11 cellular contexts compared by ENCODE assay signal in genomic region chr5:136364307-136364706, GRCh38. TPM values are rescaled to one million over a fixed set of nuclear protein-coding genes. Genes with fewer than 3 reads are reported as not detected.
A peak's percentile ranks its signal among the peaks of the same experiment; 100 is the strongest.
DNase-seq lines count a peak whose midpoint lies in the region; ATAC-seq, FAIRE-seq and TF ChIP-seq lines count a peak whose summit lies in the region.
"Had no signal": no experiment of that assay in that cellular context is flagged by ENCODE, and none has a peak within 500 bp of the region (broad histone marks: within the 10 kb centered on the region; RNA-seq: fewer than 3 reads in every experiment).

No MANE protein-coding gene starts in this region.

- DNase-seq in cardiac muscle cell (ENCODE audit: low read depth in 1 of 2, low spot score in 1 of 2) (no peak), left cardiac atrium (no peak), NCI-H345 treated with DMSO at 0.1 percent for 48 hours (lab: John Stamatoyannopoulos, UW; ENCODE audit: unreplicated experiment) (peak; percentile 21), endothelial cell of umbilical vein (ENCODE audit: low read depth, low spot score) (no peak), CD1c-positive myeloid dendritic cell (ENCODE audit: extremely low spot score) (no peak), NCI-H2196 treated with DMSO at 0.1 percent for 48 hours (lab: John Stamatoyannopoulos, UW; ENCODE audit: unreplicated experiment) (no peak), KG1 (lab: John Stamatoyannopoulos, UW) (no peak), NCI-H187 (lab: John Stamatoyannopoulos, UW) (no peak)
- DNase-seq: CD4-positive, alpha-beta memory T cell had no signal

- H3K4me1 ChIP-seq in cardiac muscle cell (ENCODE audit: low read depth): no peaks in the 10 kb centered on the region
- H3K4me1 ChIP-seq in endothelial cell of umbilical vein (ENCODE audit: control insufficient read depth, extremely low read depth, insufficient read depth, low read length): no peaks in the 10 kb centered on the region
- H3K4me1 ChIP-seq: ascending aorta, SJSA1 had no signal

- H2AFZ ChIP-seq in endothelial cell of umbilical vein (ENCODE audit: low read depth, low read length): no peak overlapping the region

- no TSS peak for BruUV-seq in endothelial cell of umbilical vein (replicated peaks; lab: Mats Ljungman, UMichigan)

- CTCF ChIA-PET in endothelial cell of umbilical vein (lab: Charles Lee): interaction anchor here (1.1 to 5.6 kb wide), 12 partner anchors 10 to 408 kb away, joined by 3 to 84 read pairs (median 6); no protein-coding TSS in a partner anchor

- no peak overlapping the region for H3K27ac ChIP-seq in cardiac muscle cell
- H3K27ac ChIP-seq in endothelial cell of umbilical vein (ENCODE audit: insufficient read depth, low read depth, low read length): no peak overlapping the region
- H3K27ac ChIP-seq: ascending aorta, SJSA1 had no signal

- FAIRE-seq in endothelial cell of umbilical vein (lab: Jason Lieb, UNC): peak; percentile 70

- dilution Hi-C loops in endothelial cell of umbilical vein (cut with MboI; ENCODE audit: extremely low pct_ligation_motif_present, low sequenced_read_pairs): no loop called here

- no peaks in the 10 kb centered on the region for H3K79me2 ChIP-seq in endothelial cell of umbilical vein (ENCODE audit: control insufficient read depth, insufficient read depth, low read length)

- H3K9ac ChIP-seq in endothelial cell of umbilical vein (replicated peaks; ENCODE audit: extremely low read depth, insufficient read depth, low read length): no peak overlapping the region

- H3K9me1 ChIP-seq in endothelial cell of umbilical vein (replicated peaks; ENCODE audit: control insufficient read depth, extremely low read depth, insufficient read depth, low read length): no peaks in the 10 kb centered on the region

- H3K27me3 ChIP-seq in cardiac muscle cell (peaks cover 10% of the 10 kb centered on the region), endothelial cell of umbilical vein (ENCODE audit: control insufficient read depth in 2 of 2, insufficient read depth in 2 of 2, low read length in 2 of 2) (peaks cover 2 to 20% of the 10 kb centered on the region in 2 experiments)
- H3K27me3 ChIP-seq: ascending aorta, SJSA1 had no signal

- H3K9me3 ChIP-seq in cardiac muscle cell (ENCODE audit: low read depth) (no peaks in the 10 kb centered on the region), endothelial cell of umbilical vein (replicated peaks; ENCODE audit: control insufficient read depth, insufficient read depth, low read length) (no peaks in the 10 kb centered on the region)
- H3K9me3 ChIP-seq: ascending aorta, SJSA1 had no signal

- H3K4me2 ChIP-seq in endothelial cell of umbilical vein (ENCODE audit: insufficient read depth, low read length): no peak overlapping the region

- no peaks in the 10 kb centered on the region for H4K20me1 ChIP-seq in endothelial cell of umbilical vein (replicated peaks; ENCODE audit: control insufficient read depth, extremely low read depth, insufficient read depth, low read length)

- no peak for TF ChIP-seq POLR2A in endothelial cell of umbilical vein (IDR thresholded peaks at IDR 0.05; ENCODE audit: low read depth, low read length)

- H3K36me3 ChIP-seq in cardiac muscle cell (no peaks in the 10 kb centered on the region), endothelial cell of umbilical vein (ENCODE audit: control insufficient read depth in 2 of 2, extremely low read depth in 1 of 2, insufficient read depth in 2 of 2, low read length in 2 of 2) (no peaks in the 10 kb centered on the region)
- H3K36me3 ChIP-seq: ascending aorta, SJSA1 had no signal

- no peak for ATAC-seq in left cardiac atrium

- peak; percentile 10 for TF ChIP-seq CTCF in cardiac muscle cell (IDR thresholded peaks at IDR 0.05; ENCODE audit: low read depth, low read length)
- TF ChIP-seq CTCF in endothelial cell of umbilical vein (IDR thresholded peaks at IDR 0.05; ENCODE audit: extremely low read depth in 1 of 2, insufficient read depth in 1 of 2, low read depth in 1 of 2, low read length in 2 of 2): peak in 1 of 2 donors; percentile 15

- POLR2A ChIA-PET in endothelial cell of umbilical vein (lab: Charles Lee): no interaction called here

- intact Hi-C loops in left cardiac atrium (cut with DNase I) (no loop called here), endothelial cell of umbilical vein (cut with micrococcal nuclease) (loop anchor here (1.0 to 2.0 kb wide), 2 partner anchors 322 to 406 kb away; no protein-coding TSS in a partner anchor)

- no peak overlapping the region for H3K4me3 ChIP-seq in cardiac muscle cell
- no peak overlapping the region for H3K4me3 ChIP-seq in endothelial cell of umbilical vein (replicated peaks in 1 of 3; ENCODE audit: insufficient read depth in 1 of 3, low read depth in 1 of 3, low read length in 3 of 3)
- H3K4me3 ChIP-seq: ascending aorta, SJSA1 had no signal

TF ChIP-seq in endothelial cell of umbilical vein, 7 proteins besides CTCF, POLR2A, EP300 and RAD21:
- no peak for TF ChIP-seq EZH2 (IDR thresholded peaks at IDR 0.05; ENCODE audit: borderline replicate concordance, low read depth, low read length, severe bottlenecking)
- TF ChIP-seq MYC (IDR thresholded peaks at IDR 0.05; ENCODE audit: low read depth, low read length): no peak
- no peak for TF ChIP-seq JUN (IDR thresholded peaks at IDR 0.05; ENCODE audit: borderline replicate concordance, insufficient read depth, insufficient read length, low read depth)
- no peak for TF ChIP-seq FOS (IDR thresholded peaks at IDR 0.05; ENCODE audit: borderline replicate concordance, insufficient read depth, low read length)
- no peak for TF ChIP-seq POLR2AphosphoS5 (IDR thresholded peaks at IDR 0.05; ENCODE audit: insufficient read depth, low read depth, low read length)
- no peak for TF ChIP-seq MAX (IDR thresholded peaks at IDR 0.05; ENCODE audit: insufficient read depth, insufficient read length)
- no peak for TF ChIP-seq GATA2 (IDR thresholded peaks at IDR 0.05; ENCODE audit: insufficient read depth, insufficient read length, low read depth, low read length)
TF ChIP-seq in endothelial cell of umbilical vein: peak in this region for 0.

RNA-seq across cellular contexts. Expression of gene TRPC7, which starts 1.0 kb away (rescaled TPM):
- total RNA-seq in cardiac muscle cell (not detected in 2 replicates), left cardiac atrium (not detected), endothelial cell of umbilical vein (not detected in 2 replicates)
- polyA plus RNA-seq in cardiac muscle cell (not detected in 2 replicates), endothelial cell of umbilical vein (not detected in 2 replicates)
- polyA plus RNA-seq in endothelial cell of umbilical vein (2011; cell fraction: cytosol; rRNA removed): not detected in 2 replicates
- polyA plus RNA-seq in endothelial cell of umbilical vein (2011; cell fraction: nucleus; rRNA removed): not detected in 2 replicates
- polyA plus RNA-seq in endothelial cell of umbilical vein (2012): not detected in 2 replicates
- polyA minus RNA-seq in endothelial cell of umbilical vein: 0.25 TPM in 1 of 2 replicates, not detected in the other
- polyA minus RNA-seq in endothelial cell of umbilical vein (2011; cell fraction: cytosol; rRNA and poly(A)+ RNA removed): not detected
- not detected in 2 replicates for polyA minus RNA-seq in endothelial cell of umbilical vein (2011; cell fraction: nucleus; rRNA and poly(A)+ RNA removed)
- total RNA-seq: ascending aorta; CD4-positive, alpha-beta memory T cell; SJSA1 had no signal
- polyA plus RNA-seq: CD4-positive, alpha-beta memory T cell had no signal
